Comparison of ENCODE assay signal across 14 cellular contexts in the genomic region with DNA sequence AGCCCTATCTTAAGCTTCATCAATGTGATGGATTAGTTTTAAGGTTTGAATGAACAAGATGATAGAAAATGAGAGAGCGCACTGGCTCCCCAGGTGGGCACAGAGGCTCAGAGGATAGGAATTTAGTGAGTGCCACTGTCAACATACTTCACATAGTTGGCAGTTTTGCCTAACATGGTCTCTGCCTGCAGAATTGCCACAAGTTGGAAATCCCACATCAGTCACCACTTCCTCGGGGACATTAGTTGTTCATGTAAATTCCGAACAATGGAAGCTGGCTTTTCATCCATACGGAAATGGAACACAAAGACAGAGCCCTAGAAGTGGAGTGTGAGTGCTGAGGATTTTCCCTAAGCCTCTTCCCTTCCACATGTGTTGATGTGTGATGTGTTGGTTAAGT.
DNase-seq lines count a peak whose midpoint lies in the region; TF ChIP-seq lines count a peak whose summit lies in the region.
"Had no signal": no experiment of that assay in that cellular context is flagged by ENCODE, and none has a peak within 500 bp of the region (broad histone marks: within the 10 kb centered on the region; RNA-seq: fewer than 3 reads in every experiment).

No MANE protein-coding gene starts in this region.

- H3K27ac ChIP-seq in brain microvascular endothelial cell, result no peak overlapping the region

- H3K4me3 ChIP-seq in brain microvascular endothelial cell (ENCODE audit: low read depth, low read length), result no peak overlapping the region

- H3K9me3 Mint-ChIP-seq in Calu3 (ENCODE audit: low read depth, unreplicated experiment) (no peaks in the 10 kb centered on the region), glutamatergic neuron (ENCODE audit: unreplicated experiment) (peaks cover 2% of the 10 kb centered on the region)
- H3K9me3 Mint-ChIP-seq in activated CD4-positive, alpha-beta memory T cell treated with anti-CD3 and anti-CD28 coated beads, Interleukin-2, amount 10 ng/mL, durations not matched to agents 7 days and 5 days, result no peaks in the 10 kb centered on the region
- H3K9me3 Mint-ChIP-seq: activated T-helper 2 cell treated with anti-CD3 and anti-CD28 coated beads, Interferon-gamma antibody, Interleukin-2, Interleukin-4, amounts not matched to agents 10 μg/mL and 5 μg/mL and 100 μg/mL, durations not matched to agents 14 hours and 24 hours and 36 hours; HFFc6 had no signal

- H3K36me3 Mint-ChIP-seq in Calu3 (ENCODE audit: insufficient read depth, unreplicated experiment) (no peaks in the 10 kb centered on the region), glutamatergic neuron (ENCODE audit: unreplicated experiment) (no peaks in the 10 kb centered on the region)
- H3K36me3 Mint-ChIP-seq in activated CD4-positive, alpha-beta memory T cell treated with anti-CD3 and anti-CD28 coated beads, Interleukin-2, amount 10 ng/mL, durations not matched to agents 7 days and 5 days (ENCODE audit: low read depth), result no peaks in the 10 kb centered on the region

- no TSS peak for BruUV-seq in Calu3 (replicated peaks; lab: Mats Ljungman, UMichigan)

- in situ Hi-C loops in brain microvascular endothelial cell (cut with HindIII; ENCODE audit: low pct_ligation_motif_present, low sequenced_read_pairs), result no loop called here

- DNase-seq in Calu3 (peak; percentile 56), M059J (ENCODE audit: low read depth) (peak; percentile 92), dermis blood vessel endothelial cell (peak; percentile 83), lung microvascular endothelial cell (ENCODE audit: low read depth in 2 of 2) (peak; percentile 64 to 87), NCI-H2227 treated with DMSO at 0.1 percent for 48 hours (lab: John Stamatoyannopoulos, UW) (no peak), glutamatergic neuron (no peak), brain microvascular endothelial cell (no peak)
- no peak for DNase-seq in activated CD4-positive, alpha-beta memory T cell treated with anti-CD3 and anti-CD28 coated beads, Interleukin-2, amount 10 ng/mL, durations not matched to agents 7 days and 5 days
- DNase-seq: activated CD4-positive, alpha-beta T cell treated with anti-CD3 and anti-CD28 coated beads, Interleukin-2, amount 50 U/mL, for 48 hours; amniotic stem cell; cortex of kidney; HFFc6; NCI-H82 had no signal

- no peaks in the 10 kb centered on the region for H3K27me3 ChIP-seq in brain microvascular endothelial cell (replicated peaks)

- peak overlapping the region; percentile 87 for H3K27ac Mint-ChIP-seq in Calu3 (ENCODE audit: unreplicated experiment)
- H3K27ac Mint-ChIP-seq in glutamatergic neuron (ENCODE audit: unreplicated experiment), result no peak overlapping the region
- H3K27ac Mint-ChIP-seq in activated CD4-positive, alpha-beta memory T cell treated with anti-CD3 and anti-CD28 coated beads, Interleukin-2, amount 10 ng/mL, durations not matched to agents 7 days and 5 days, result no peak overlapping the region
- H3K27ac Mint-ChIP-seq: activated T-helper 2 cell treated with anti-CD3 and anti-CD28 coated beads, Interferon-gamma antibody, Interleukin-2, Interleukin-4, amounts not matched to agents 10 μg/mL and 5 μg/mL and 100 μg/mL, durations not matched to agents 14 hours and 24 hours and 36 hours; HFFc6 had no signal

- H3K4me3 Mint-ChIP-seq in Calu3 (ENCODE audit: low read depth, unreplicated experiment), result no peak overlapping the region
- no peak overlapping the region for H3K4me3 Mint-ChIP-seq in glutamatergic neuron (ENCODE audit: unreplicated experiment)
- no peak overlapping the region for H3K4me3 Mint-ChIP-seq in activated CD4-positive, alpha-beta memory T cell treated with anti-CD3 and anti-CD28 coated beads, Interleukin-2, amount 10 ng/mL, durations not matched to agents 7 days and 5 days
- H3K4me3 Mint-ChIP-seq: HFFc6 had no signal

- intact Hi-C loops in Calu3 (cut with micrococcal nuclease; ENCODE audit: unreplicated experiment), result loop anchor here (5.0 kb wide), 1 partner anchor 90 kb away; no protein-coding TSS in a partner anchor

- CTCF ChIA-PET in Calu3 (lab: Charles Lee), result interaction anchor here (2.1 kb wide), 1 partner anchor 20 kb away, joined by 10 read pairs; no protein-coding TSS in a partner anchor
- CTCF ChIA-PET in activated CD4-positive, alpha-beta memory T cell treated with anti-CD3 and anti-CD28 coated beads, Interleukin-2, amount 10 ng/mL, durations not matched to agents 7 days and 5 days (lab: Charles Lee), result no interaction called here

- no peaks in the 10 kb centered on the region for H3K27me3 Mint-ChIP-seq in Calu3 (ENCODE audit: unreplicated experiment)
- no peaks in the 10 kb centered on the region for H3K27me3 Mint-ChIP-seq in glutamatergic neuron (ENCODE audit: unreplicated experiment)
- peaks cover 12% of the 10 kb centered on the region for H3K27me3 Mint-ChIP-seq in activated CD4-positive, alpha-beta memory T cell treated with anti-CD3 and anti-CD28 coated beads, Interleukin-2, amount 10 ng/mL, durations not matched to agents 7 days and 5 days

- no peaks in the 10 kb centered on the region for H3K36me3 ChIP-seq in brain microvascular endothelial cell (replicated peaks)

- POLR2A ChIA-PET in activated CD4-positive, alpha-beta memory T cell treated with anti-CD3 and anti-CD28 coated beads, Interleukin-2, amount 10 ng/mL, durations not matched to agents 7 days and 5 days (lab: Charles Lee), result no interaction called here

- no peak for TF ChIP-seq CTCF in Calu3 (IDR thresholded peaks at IDR 0.05; ENCODE audit: unreplicated experiment)
- TF ChIP-seq CTCF in glutamatergic neuron (IDR thresholded peaks at IDR 0.05; ENCODE audit: partially characterized antibody, unreplicated experiment), result no peak
- TF ChIP-seq CTCF in brain microvascular endothelial cell (IDR thresholded peaks at IDR 0.05; ENCODE audit: low read depth, low read length, missing control alignments), result no peak

- H3K4me1 Mint-ChIP-seq in Calu3 (ENCODE audit: low read depth, unreplicated experiment) (no peaks in the 10 kb centered on the region), glutamatergic neuron (ENCODE audit: low read depth, unreplicated experiment) (peaks cover 14% of the 10 kb centered on the region)
- no peaks in the 10 kb centered on the region for H3K4me1 Mint-ChIP-seq in activated CD4-positive, alpha-beta memory T cell treated with anti-CD3 and anti-CD28 coated beads, Interleukin-2, amount 10 ng/mL, durations not matched to agents 7 days and 5 days

Comparison
In these comparisons a context has a peak if more than half of its experiments do, and no peak if none do; other contexts are left out.
1. DNase-seq: peak in Calu3 (single experiment), M059J (single experiment), dermis blood vessel endothelial cell (single experiment) and lung microvascular endothelial cell (2 of 2); none in NCI-H2227 treated with DMSO at 0.1 percent for 48 hours (single experiment), glutamatergic neuron (single experiment), activated CD4-positive, alpha-beta memory T cell treated with anti-CD3 and anti-CD28 coated beads, Interleukin-2, amount 10 ng/mL, durations not matched to agents 7 days and 5 days (single experiment) and brain microvascular endothelial cell (single experiment).